ENCODE assay signal across 21 cellular contexts in the genomic region with DNA sequence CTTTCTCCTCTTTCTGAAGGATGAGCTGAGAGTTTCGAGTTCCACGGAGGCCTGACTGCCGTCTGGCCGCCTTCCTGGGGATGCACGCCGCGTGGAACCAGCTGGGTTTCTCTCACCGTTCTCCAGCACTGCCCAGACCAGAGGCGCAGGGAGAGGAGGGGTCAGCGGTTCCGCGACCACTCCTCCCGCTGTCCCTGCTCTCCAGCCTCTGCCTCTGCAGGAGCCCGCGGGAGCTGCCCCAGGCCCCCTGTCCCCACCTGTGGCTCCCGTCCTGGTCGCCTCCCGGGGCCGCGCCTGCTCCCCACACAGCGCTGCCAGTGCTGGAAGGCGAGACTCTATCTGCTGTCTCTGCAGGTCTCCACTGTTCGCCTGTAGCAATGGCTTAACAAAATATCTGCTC.
A peak's percentile ranks its signal among the peaks of the same experiment; 100 is the strongest.
DNase-seq lines count a peak whose midpoint lies in the region; ATAC-seq, FAIRE-seq and TF ChIP-seq lines count a peak whose summit lies in the region.
"Had no signal": no experiment of that assay in that cellular context is flagged by ENCODE, and none has a peak within 500 bp of the region (broad histone marks: within the 10 kb centered on the region; RNA-seq: fewer than 3 reads in every experiment).

No MANE protein-coding gene starts in this region.

- no peak overlapping the region for H2AFZ ChIP-seq in K562 (ENCODE audit: low read depth, low read length)
- no peak overlapping the region for H2AFZ ChIP-seq in HepG2 (ENCODE audit: low read length)

- H3K36me3 ChIP-seq in Panc1 (ENCODE audit: control insufficient read depth, insufficient read depth, low read length) (no peaks in the 10 kb centered on the region), K562 (ENCODE audit: control insufficient read depth, insufficient read depth, low read length) (no peaks in the 10 kb centered on the region), HepG2 (replicated peaks in 1 of 2; ENCODE audit: control insufficient read depth in 1 of 2, insufficient read depth in 2 of 2, low read length in 2 of 2) (no peaks in the 10 kb centered on the region)
- H3K36me3 ChIP-seq: Peyer's patch, SJSA1 had no signal

- H3K4me1 ChIP-seq in Panc1 (ENCODE audit: control insufficient read depth, insufficient read depth, low read length) (no peaks in the 10 kb centered on the region), K562 (replicated peaks in 1 of 2; ENCODE audit: control insufficient read depth in 2 of 2, insufficient read depth in 2 of 2, low read length in 2 of 2) (peaks cover 0 to 3% of the 10 kb centered on the region in 2 experiments; a peak in 1 of 5 replicates), HepG2 (ENCODE audit: insufficient read depth, low read length) (peaks cover 9% of the 10 kb centered on the region; the same call in 1 of the 2 replicates)
- H3K4me1 ChIP-seq: Peyer's patch, SJSA1 had no signal

- H4K20me1 ChIP-seq in K562 (replicated peaks; ENCODE audit: control insufficient read depth, insufficient read depth, low read length) = 0 out of 2 replicates have a peak, but pooled peaks cover 2% of the 10 kb centered on the region
- no peaks in the 10 kb centered on the region for H4K20me1 ChIP-seq in HepG2 (ENCODE audit: insufficient read depth, low read length)

- H3K27ac Mint-ChIP-seq in activated naive CD8-positive, alpha-beta T cell treated with anti-CD3 and anti-CD28 coated beads, Interleukin-2, amount 50 U/mL, for 24 hours = no peak overlapping the region
- H3K27ac Mint-ChIP-seq: CD4-positive, CD25-positive, alpha-beta regulatory T cell; IgD-negative memory B cell had no signal

- no peak overlapping the region for H3K27ac ChIP-seq in Panc1 (ENCODE audit: low read length)
- no peak overlapping the region for H3K27ac ChIP-seq in K562 (ENCODE audit: extremely low read depth, low read depth, low read length)
- no peak overlapping the region for H3K27ac ChIP-seq in HepG2 (ENCODE audit: extremely low read length, insufficient read depth, low read length)
- H3K27ac ChIP-seq: Peyer's patch, SJSA1 had no signal

- CTCF ChIA-PET in Panc1 (lab: Charles Lee) (no interaction called here), K562 (lab: Yijun Ruan, JAX; ENCODE audit: low intra/inter-chr PET ratio) (no interaction called here), HepG2 (lab: Yijun Ruan, JAX; ENCODE audit: low intra/inter-chr PET ratio, low total read pairs) (no interaction called here)

- ATAC-seq in Panc1 = 0 out of 2 replicates have a peak, but pooled peaks have one; percentile 21
- ATAC-seq in K562 = peak; percentile 45; the same call in 2 of the 3 replicates
- ATAC-seq in HepG2 = no peak; the same call in 2 of the 3 replicates
- peak; percentile 38 for ATAC-seq in sciatic nerve
- no peak for ATAC-seq in activated naive CD8-positive, alpha-beta T cell treated with anti-CD3 and anti-CD28 coated beads, Interleukin-2, amount 50 U/mL, for 24 hours
- ATAC-seq: GM12878 had no signal

- intact Hi-C loops in Panc1 (cut with micrococcal nuclease; ENCODE audit: unreplicated experiment) (no loop called here), K562 (cut with micrococcal nuclease) (no loop called here), HepG2 (cut with micrococcal nuclease; ENCODE audit: unreplicated experiment) (no loop called here), sciatic nerve (cut with DNase I) (no loop called here)

- in situ Hi-C loops in Panc1 (cut with HindIII; ENCODE audit: low pct_unique_long_range_greater_than_20kb, low sequenced_read_pairs) = no loop called here
- in situ Hi-C loops in K562 (cut with MboI) = no loop called here
- in situ Hi-C loops in HepG2 (cut with HindIII; ENCODE audit: extremely low pct_ligation_motif_present, low pct_unique_long_range_greater_than_20kb) = no loop called here

- H3K4me3 Mint-ChIP-seq in activated naive CD8-positive, alpha-beta T cell treated with anti-CD3 and anti-CD28 coated beads, Interleukin-2, amount 50 U/mL, for 24 hours = no peak overlapping the region
- H3K4me3 Mint-ChIP-seq: CD4-positive, CD25-positive, alpha-beta regulatory T cell; IgD-negative memory B cell had no signal

- H3K4me2 ChIP-seq in K562 (ENCODE audit: insufficient read depth, low read length) (no peak overlapping the region), HepG2 (ENCODE audit: low read depth, low read length) (no peak overlapping the region)

- no peaks in the 10 kb centered on the region for H3K36me3 Mint-ChIP-seq in activated naive CD8-positive, alpha-beta T cell treated with anti-CD3 and anti-CD28 coated beads, Interleukin-2, amount 50 U/mL, for 24 hours (ENCODE audit: low read depth)
- H3K36me3 Mint-ChIP-seq: CD4-positive, CD25-positive, alpha-beta regulatory T cell; IgD-negative memory B cell had no signal

- no peaks in the 10 kb centered on the region for H3K9me1 ChIP-seq in K562 (ENCODE audit: control insufficient read depth, insufficient read depth, low read length)

- POLR2A ChIA-PET in Panc1 (lab: Charles Lee) = no interaction called here
- POLR2A ChIA-PET in K562 (lab: Yijun Ruan, JAX) = interaction anchor here (0.6 kb wide), 2 partner anchors 69 to 81 kb away, joined by 3 read pairs; no protein-coding TSS in a partner anchor
- POLR2A ChIA-PET in HepG2 (lab: Yijun Ruan, JAX) = no interaction called here

- TF ChIP-seq CTCF in Panc1 (IDR thresholded peaks at IDR 0.05) (no peak), K562 (IDR thresholded peaks at IDR 0.05 in 2 of 3, conservative IDR thresholded peaks at IDR 0.05 in 1 of 3; ENCODE audit: insufficient read depth in 2 of 3, low read depth in 1 of 3, low read length in 3 of 3) (no peak), HepG2 (CRISPR knock-in tag; IDR thresholded peaks at IDR 0.05) (no peak)

- H3K9me3 ChIP-seq in Panc1 (ENCODE audit: control insufficient read depth, insufficient read depth, low read depth, low read length) (no peaks in the 10 kb centered on the region), K562 (replicated peaks; ENCODE audit: control insufficient read depth, insufficient read depth, low read depth, low read length) (no peaks in the 10 kb centered on the region), HepG2 (ENCODE audit: low read length) (no peaks in the 10 kb centered on the region)
- H3K9me3 ChIP-seq: SJSA1 had no signal

- TF ChIP-seq EP300 in K562 (IDR thresholded peaks at IDR 0.05; ENCODE audit: low read length) (no peak), HepG2 (IDR thresholded peaks at IDR 0.05; ENCODE audit: low read depth in 2 of 2, low read length in 2 of 2) (no peak), HepG2 (CRISPR knock-in tag; IDR thresholded peaks at IDR 0.05; ENCODE audit: borderline replicate concordance) (no peak)

- FAIRE-seq in K562 (lab: Jason Lieb, UNC) = no peak
- no peak for FAIRE-seq in HepG2 (lab: Jason Lieb, UNC)
- FAIRE-seq: GM12878 had no signal

- H3K9ac ChIP-seq in K562 (ENCODE audit: insufficient read depth in 1 of 2, low read depth in 2 of 2, low read length in 2 of 2) = no peak overlapping the region
- no peak overlapping the region for H3K9ac ChIP-seq in HepG2 (ENCODE audit: insufficient read depth, low read depth, low read length)

- H3K79me2 ChIP-seq in K562 (ENCODE audit: control insufficient read depth, insufficient read depth, low read length) (no peaks in the 10 kb centered on the region), HepG2 (ENCODE audit: insufficient read depth, low read length) (no peaks in the 10 kb centered on the region)

- BruUV-seq in Panc1 (replicated peaks; lab: Mats Ljungman, UMichigan) (no TSS peak), K562 (replicated peaks; lab: Mats Ljungman, UMichigan) (no TSS peak), HepG2 (replicated peaks; lab: Mats Ljungman, UMichigan) (no TSS peak)

- H3K4me3 ChIP-seq in Panc1 (ENCODE audit: low read depth in 2 of 2, low read length in 2 of 2) (no peak overlapping the region), K562 (no peak overlapping the region), HepG2 (replicated peaks in 1 of 3; ENCODE audit: insufficient read depth in 1 of 3, low read depth in 2 of 3, low read length in 3 of 3) (no peak overlapping the region)
- H3K4me3 ChIP-seq: GM12878, Peyer's patch, SJSA1 had no signal

- H3K27me3 Mint-ChIP-seq in activated naive CD8-positive, alpha-beta T cell treated with anti-CD3 and anti-CD28 coated beads, Interleukin-2, amount 50 U/mL, for 24 hours = peaks cover 42% of the 10 kb centered on the region

- peaks cover 8% of the 10 kb centered on the region for H3K9me3 Mint-ChIP-seq in activated naive CD8-positive, alpha-beta T cell treated with anti-CD3 and anti-CD28 coated beads, Interleukin-2, amount 50 U/mL, for 24 hours

- H3K4me1 Mint-ChIP-seq in activated naive CD8-positive, alpha-beta T cell treated with anti-CD3 and anti-CD28 coated beads, Interleukin-2, amount 50 U/mL, for 24 hours = no peaks in the 10 kb centered on the region
- H3K4me1 Mint-ChIP-seq: CD4-positive, CD25-positive, alpha-beta regulatory T cell; IgD-negative memory B cell had no signal

- DNase-seq in Panc1 (ENCODE audit: low read depth, low spot score) (no peak), K562 (ENCODE audit: extremely low read depth in 1 of 4, low spot score in 3 of 4) (no peak), HepG2 (ENCODE audit: low spot score) (no peak), sciatic nerve (ENCODE audit: low spot score) (no peak), RKO (ENCODE audit: low spot score) (no peak), DMS 273 treated with DMSO at 0.1 percent for 48 hours (lab: John Stamatoyannopoulos, UW) (no peak)
- no peak for DNase-seq in activated naive CD8-positive, alpha-beta T cell treated with anti-CD3 and anti-CD28 coated beads, Interleukin-2, amount 50 U/mL, for 24 hours
- DNase-seq: CD4-positive, CD25-positive, alpha-beta regulatory T cell; DMS79; HCEC 1CT; Karpas-422; NCI-H1694; NCI-H2081; NCI-H2171; NCI-H345; NCI-H524 treated with DMSO at 0.1 percent for 48 hours; NCI-H82 had no signal

- TF ChIP-seq POLR2A in K562 (conservative IDR thresholded peaks at IDR 0.05) = no peak
- TF ChIP-seq POLR2A in HepG2 (IDR thresholded peaks at IDR 0.05; ENCODE audit: insufficient read depth in 1 of 2, low read depth in 2 of 2, low read length in 2 of 2) = no peak

- peaks cover 19% of the 10 kb centered on the region for H3K27me3 ChIP-seq in Panc1 (ENCODE audit: control insufficient read depth, insufficient read depth, low read length)
- peaks cover 54 to 66% of the 10 kb centered on the region in 2 experiments for H3K27me3 ChIP-seq in K562 (ENCODE audit: control insufficient read depth in 2 of 2, insufficient read depth in 2 of 2, low read length in 2 of 2)
- H3K27me3 ChIP-seq in HepG2 (ENCODE audit: control insufficient read depth in 1 of 2, insufficient read depth in 2 of 2, low read length in 2 of 2) = peaks cover 0 to 2% of the 10 kb centered on the region in 2 experiments; a peak in 1 of 5 replicates
- H3K27me3 ChIP-seq: Peyer's patch, SJSA1 had no signal

- 5% methylated on average over 21 of the region's 23 CpGs for WGBS in K562 (ENCODE audit: insufficient coverage, low coverage, missing lambda C conversion rate)
- 90% methylated on average over 23 of the region's 23 CpGs for whole genome bisulfite sequencing in HepG2 (ENCODE audit: low lambda C conversion rate)

- TF ChIP-seq RAD21 in K562 (CRISPR knock-in tag; conservative IDR thresholded peaks at IDR 0.05 in 1 of 2, IDR thresholded peaks at IDR 0.05 in 1 of 2) = no peak
- TF ChIP-seq RAD21 in HepG2 (CRISPR knock-in tag; IDR thresholded peaks at IDR 0.05) = no peak

TF ChIP-seq in K562, 482 proteins besides CTCF, POLR2A, EP300 and RAD21 (continues in another document):
- TF ChIP-seq ZFP36 (IDR thresholded peaks at IDR 0.05; ENCODE audit: low read depth, low read length, partially characterized antibody) = no peak

TF ChIP-seq in HepG2, 621 proteins besides CTCF, POLR2A, EP300 and RAD21 (continues in another document):
- TF ChIP-seq ZSCAN25 (CRISPR knock-in tag; IDR thresholded peaks at IDR 0.05) (no peak), ZNF282 (IDR thresholded peaks at IDR 0.05; ENCODE audit: partially characterized antibody) (no peak)

Comparison
In these comparisons a context has a peak if more than half of its experiments do, and no peak if none do; other contexts are left out.
1. ATAC-seq: peak in Panc1 (single experiment), K562 (single experiment) and sciatic nerve (single experiment); none in HepG2 (single experiment) and activated naive CD8-positive, alpha-beta T cell treated with anti-CD3 and anti-CD28 coated beads, Interleukin-2, amount 50 U/mL, for 24 hours (single experiment).